In genomic region chr16:57485916-57486857, GRCh38 we compare ENCODE assay signal across 8 cellular contexts. TPM values are rescaled to one million over a fixed set of nuclear protein-coding genes. Genes with fewer than 3 reads are reported as not detected.
DNase-seq lines count a peak whose midpoint lies in the region; ATAC-seq and TF ChIP-seq lines count a peak whose summit lies in the region.

Gene DOK4, minus strand, starts transcription at chr16:57486493. Its CDS starts 6,986 bp downstream, at chr16:57479507.

- peak; percentile 63 to 84 (median 72) for DNase-seq in CD4-positive, alpha-beta T cell
- DNase-seq in RWPE2 (ENCODE audit: low spot score) (peak; percentile 77), activated gamma-delta T cell treated with Interleukin-2 at 50 U/mL for 16 hours (peak; percentile 75), foreskin fibroblast (peak; percentile 75 to 91), neural progenitor cell (ENCODE audit: low spot score) (peak; percentile 93)

- ATAC-seq in CD4-positive, alpha-beta T cell (ENCODE audit: poor library complexity) = peak; percentile 96
- ATAC-seq in GM19397 (IDR thresholded peaks at IDR 0.05; ENCODE audit: unreplicated experiment) (peak; percentile 95), HG03571 (IDR thresholded peaks at IDR 0.05; ENCODE audit: unreplicated experiment) (peak; percentile 80), RWPE2 (ENCODE audit: low read depth) (peak; percentile 95)

- no peaks in the 10 kb centered on the region for H3K36me3 ChIP-seq in RWPE2 (ENCODE audit: low read depth)
- H3K36me3 ChIP-seq in neural progenitor cell = no peaks in the 10 kb centered on the region
- H3K36me3 ChIP-seq in stomach smooth muscle (ENCODE audit: control insufficient read depth in 2 of 2, insufficient read depth in 2 of 2, low read length in 2 of 2) = no peaks in the 10 kb centered on the region

- no peak for TF ChIP-seq CTCF in CD4-positive, alpha-beta T cell (IDR thresholded peaks at IDR 0.05)
- TF ChIP-seq CTCF in RWPE2 (IDR thresholded peaks at IDR 0.05; ENCODE audit: poor library complexity, severe bottlenecking) (no peak), foreskin fibroblast (IDR thresholded peaks at IDR 0.05; ENCODE audit: low read depth, low read length) (no peak), neural progenitor cell (IDR thresholded peaks at IDR 0.05) (no peak)

- H3K79me2 ChIP-seq in neural progenitor cell (ENCODE audit: low read depth) = no peaks in the 10 kb centered on the region

- peak within 1 kb of the TSS; percentile 89 for H3K4me3 Mint-ChIP-seq in CD4-positive, alpha-beta T cell
- H3K4me3 Mint-ChIP-seq in neural progenitor cell = peak within 1 kb of the TSS; percentile 92

- H3K9me3 Mint-ChIP-seq in CD4-positive, alpha-beta T cell = no peaks in the 10 kb centered on the region
- H3K9me3 Mint-ChIP-seq in neural progenitor cell = peaks cover 6% of the 10 kb centered on the region

- H3K4me3 ChIP-seq in RWPE2 (ENCODE audit: severe bottlenecking) (peak within 1 kb of the TSS; percentile 69), foreskin fibroblast (ENCODE audit: low read depth in 1 of 2, low read length in 2 of 2) (peak within 1 kb of the TSS; percentile 77 to 84), neural progenitor cell (peak within 1 kb of the TSS; percentile 74), stomach smooth muscle (ENCODE audit: low read length in 2 of 2) (peak within 1 kb of the TSS; percentile 73 to 87)

- no peaks in the 10 kb centered on the region for H3K9me3 ChIP-seq in CD4-positive, alpha-beta T cell (ENCODE audit: control insufficient read depth, low read length)
- H3K9me3 ChIP-seq in RWPE2 (ENCODE audit: severe bottlenecking) (no peaks in the 10 kb centered on the region), neural progenitor cell (ENCODE audit: low read depth) (no peaks in the 10 kb centered on the region), stomach smooth muscle (ENCODE audit: control insufficient read depth in 2 of 2, low read length in 2 of 2) (no peaks in the 10 kb centered on the region)

- CTCF ChIA-PET in CD4-positive, alpha-beta T cell (lab: Charles Lee) = interaction anchor here (0.7 to 4.3 kb wide), 4 partner anchors 24 to 249 kb away, joined by 3 to 22 read pairs (median 6); partner anchors contain the start of gene POLR2C

- H3K27me3 ChIP-seq in CD4-positive, alpha-beta T cell (ENCODE audit: control insufficient read depth, insufficient read depth, low read length) = no peaks in the 10 kb centered on the region
- H3K27me3 ChIP-seq in RWPE2 (ENCODE audit: insufficient read depth, poor library complexity, severe bottlenecking) (no peaks in the 10 kb centered on the region), neural progenitor cell (peaks cover 15% of the 10 kb centered on the region), stomach smooth muscle (ENCODE audit: control insufficient read depth in 1 of 2, insufficient read depth in 2 of 2, low read length in 2 of 2) (no peaks in the 10 kb centered on the region)

- no peaks in the 10 kb centered on the region for H3K27me3 Mint-ChIP-seq in CD4-positive, alpha-beta T cell
- H3K27me3 Mint-ChIP-seq in neural progenitor cell (ENCODE audit: insufficient read depth, low read depth) = peaks cover 14% of the 10 kb centered on the region

- H3K9ac ChIP-seq in neural progenitor cell (no peak within 1 kb of the TSS), stomach smooth muscle (ENCODE audit: low read length in 2 of 2) (peak within 1 kb of the TSS; percentile 64 to 80)

- no peaks in the 10 kb centered on the region for H3F3A ChIP-seq in neural progenitor cell (ENCODE audit: low read depth)

- no peak within 1 kb of the TSS for H3K27ac ChIP-seq in CD4-positive, alpha-beta T cell (ENCODE audit: low read depth, low read length)
- H3K27ac ChIP-seq in RWPE2 (ENCODE audit: poor library complexity, severe bottlenecking) = no peak within 1 kb of the TSS
- no peak within 1 kb of the TSS for H3K27ac ChIP-seq in neural progenitor cell
- no peak within 1 kb of the TSS for H3K27ac ChIP-seq in stomach smooth muscle (ENCODE audit: low read length)

- H3K4me2 ChIP-seq in neural progenitor cell = peak within 1 kb of the TSS; percentile 88

- peaks cover 34% of the 10 kb centered on the region for H3K4me1 Mint-ChIP-seq in CD4-positive, alpha-beta T cell (ENCODE audit: low read depth)
- peaks cover 21% of the 10 kb centered on the region for H3K4me1 Mint-ChIP-seq in neural progenitor cell

- POLR2A ChIA-PET in CD4-positive, alpha-beta T cell (lab: Charles Lee) = interaction anchor here (0.6 to 6.4 kb wide), 8 partner anchors 13 to 187 kb away, joined by 3 to 49 read pairs (median 4); partner anchors contain the start of genes CCDC102A and POLR2C

- intact Hi-C loops in CD4-positive, alpha-beta T cell (cut with DNase I, micrococcal nuclease) = loop anchor here (1.0 kb wide), 3 partner anchors 24 to 51 kb away; partner anchors contain the start of genes CCDC102A (in 1 of the 2) and POLR2C (in 1 of the 2)

- no peaks in the 10 kb centered on the region for H3K36me3 Mint-ChIP-seq in CD4-positive, alpha-beta T cell (ENCODE audit: low read depth)
- no peaks in the 10 kb centered on the region for H3K36me3 Mint-ChIP-seq in neural progenitor cell

- H2AFZ ChIP-seq in neural progenitor cell (replicated peaks) = peak within 1 kb of the TSS; percentile 92

- no peaks in the 10 kb centered on the region for H4K20me1 ChIP-seq in neural progenitor cell (ENCODE audit: low read depth)

- peaks cover 4% of the 10 kb centered on the region for H3K4me1 ChIP-seq in RWPE2 (ENCODE audit: insufficient read depth, poor library complexity, severe bottlenecking)
- no peaks in the 10 kb centered on the region for H3K4me1 ChIP-seq in neural progenitor cell
- H3K4me1 ChIP-seq in stomach smooth muscle (ENCODE audit: control insufficient read depth, insufficient read depth, low read length) = peaks cover 22% of the 10 kb centered on the region

- peak within 1 kb of the TSS; percentile 69 for H3K27ac Mint-ChIP-seq in CD4-positive, alpha-beta T cell
- peak within 1 kb of the TSS; percentile 94 for H3K27ac Mint-ChIP-seq in neural progenitor cell

RNA-seq across cellular contexts. Expression of gene DOK4, which starts in this region (rescaled TPM):
- total RNA-seq in CD4-positive, alpha-beta T cell = 1 to 10 TPM; 2.4 to 2.9 TPM
- total RNA-seq in neural progenitor cell (ENCODE audit: low replicate concordance) = 10.5 and 27.4 TPM in 2 replicates
